Comparison of ENCODE assay signal across 23 cellular contexts in the genomic region with DNA sequence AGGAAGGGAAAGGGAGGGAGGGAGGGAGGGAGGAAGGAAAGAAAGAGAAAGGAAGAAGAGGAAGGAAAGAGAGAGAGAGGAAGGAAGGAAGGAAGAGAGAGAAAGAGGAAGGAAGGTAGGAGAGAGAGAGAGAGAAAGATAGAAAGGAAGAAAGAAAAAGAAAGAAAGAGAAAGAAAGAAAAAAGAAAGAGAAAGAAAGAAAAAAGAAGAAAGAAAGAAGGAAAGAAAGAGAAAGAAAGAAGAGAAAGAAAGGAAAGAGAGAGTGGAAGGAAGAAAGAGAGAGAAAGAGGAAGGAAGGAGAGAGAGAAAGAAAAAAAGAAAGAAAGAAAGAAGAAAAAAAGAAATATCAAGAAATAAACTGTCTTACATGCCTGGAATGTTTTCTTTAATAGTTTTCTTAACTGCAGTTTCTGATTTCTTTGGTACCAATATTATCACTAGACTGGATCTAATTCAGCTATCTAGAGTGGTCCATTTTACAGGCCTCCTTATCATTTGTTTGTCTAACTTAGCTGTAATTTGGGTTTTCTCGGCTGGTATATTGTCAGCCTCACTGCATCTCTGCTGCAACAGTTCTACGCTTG. TPM values are rescaled to one million over a fixed set of nuclear protein-coding genes. Genes with fewer than 3 reads are reported as not detected.
DNase-seq lines count a peak whose midpoint lies in the region; ATAC-seq, FAIRE-seq and TF ChIP-seq lines count a peak whose summit lies in the region.
"Had no signal": no experiment of that assay in that cellular context is flagged by ENCODE, and none has a peak within 500 bp of the region (broad histone marks: within the 10 kb centered on the region; RNA-seq: fewer than 3 reads in every experiment).

No MANE protein-coding gene starts in this region.

- dilution Hi-C loops in IMR-90 (cut with HindIII; ENCODE audit: low sequenced_read_pairs, unreplicated experiment), result no loop called here

- no peak overlapping the region for H2BK120ac ChIP-seq in IMR-90 (ENCODE audit: low read depth, low read length)

- no peak overlapping the region for H3K9ac ChIP-seq in IMR-90 (ENCODE audit: low read depth, low read length)
- no peak overlapping the region for H3K9ac ChIP-seq in astrocyte (ENCODE audit: low read length)

- CTCF ChIA-PET in HEK293 (lab: Yijun Ruan, JAX) (interaction anchor here (0.6 kb wide), 1 partner anchor 218 kb away, joined by 5 read pairs; no protein-coding TSS in a partner anchor), IMR-90 (lab: Yijun Ruan, JAX) (interaction anchor here (0.5 to 0.6 kb wide), 2 partner anchors 8 to 46 kb away, joined by 3 read pairs; no protein-coding TSS in a partner anchor)

- H3K27ac Mint-ChIP-seq in astrocyte (ENCODE audit: unreplicated experiment) (peak overlapping the region; percentile 72), osteocyte (ENCODE audit: unreplicated experiment) (peak overlapping the region; percentile 15)
- H3K27ac Mint-ChIP-seq: CD4-positive, alpha-beta memory T cell had no signal

- no peak overlapping the region for H3K18ac ChIP-seq in IMR-90 (ENCODE audit: low read depth, low read length)

- no peak overlapping the region for H4K8ac ChIP-seq in IMR-90 (ENCODE audit: low read depth in 2 of 2, low read length in 2 of 2)

- H3K36me3 ChIP-seq in HEK293 (ENCODE audit: control insufficient read depth in 2 of 2, insufficient read depth in 1 of 2, low read length in 2 of 2) (no peaks in the 10 kb centered on the region), IMR-90 (ENCODE audit: control insufficient read depth, insufficient read depth, low read length) (no peaks in the 10 kb centered on the region), astrocyte (ENCODE audit: insufficient read depth, low read length) (no peaks in the 10 kb centered on the region)
- H3K36me3 ChIP-seq: HAP-1 had no signal

- H3K9me3 Mint-ChIP-seq in astrocyte (ENCODE audit: unreplicated experiment) (peaks cover 17% of the 10 kb centered on the region), osteocyte (ENCODE audit: unreplicated experiment) (peaks cover 23% of the 10 kb centered on the region)

- WGBS in IMR-90 (ENCODE audit: extremely low coverage in 2 of 2, insufficient read length in 1 of 2), 2 experiments, result no CpG with 5 or more reads among the region's 2 CpGs

- TF ChIP-seq CTCF in HEK293 (tag by site-specific recombination; IDR thresholded peaks at IDR 0.05), result no peak
- TF ChIP-seq CTCF in IMR-90 (conservative IDR thresholded peaks at IDR 0.05; ENCODE audit: low read depth, low read length), result no peak
- no peak for TF ChIP-seq CTCF in astrocyte (IDR thresholded peaks at IDR 0.05; ENCODE audit: insufficient read depth, low read depth, low read length)
- TF ChIP-seq CTCF in osteocyte (IDR thresholded peaks at IDR 0.05), result no peak

- no peak overlapping the region for H3K4ac ChIP-seq in IMR-90 (ENCODE audit: low read depth, low read length)

- H3K23ac ChIP-seq in IMR-90 (ENCODE audit: low read depth, low read length), result 0 out of 2 replicates have a peak overlapping the region, but pooled peaks have one; percentile 15

- no peak for TF ChIP-seq POLR2A in IMR-90 (IDR thresholded peaks at IDR 0.05; ENCODE audit: low read depth, low read length)

- H2AK5ac ChIP-seq in IMR-90 (ENCODE audit: low read depth, low read length), result no peak overlapping the region

- H3K79me1 ChIP-seq in IMR-90 (ENCODE audit: low read depth in 1 of 2, low read length in 2 of 2), result no peaks in the 10 kb centered on the region

- no peaks in the 10 kb centered on the region for H3K9me3 ChIP-seq in HEK293 (ENCODE audit: control insufficient read depth, insufficient read depth, low read depth, low read length)
- peaks cover 14% of the 10 kb centered on the region for H3K9me3 ChIP-seq in IMR-90 (ENCODE audit: control insufficient read depth, insufficient read depth, low read length)
- no peaks in the 10 kb centered on the region for H3K9me3 ChIP-seq in astrocyte (ENCODE audit: insufficient read depth, low read depth, low read length)
- H3K9me3 ChIP-seq: HAP-1 had no signal

- H3K36me3 Mint-ChIP-seq in astrocyte (ENCODE audit: low read depth, unreplicated experiment) (no peaks in the 10 kb centered on the region), osteocyte (ENCODE audit: unreplicated experiment) (peaks cover 4% of the 10 kb centered on the region)

- H3K79me2 ChIP-seq in astrocyte (ENCODE audit: insufficient read depth, low read length), result no peaks in the 10 kb centered on the region

- no peak for FAIRE-seq in astrocyte (lab: Jason Lieb, UNC)
- FAIRE-seq: A549, GM12891, GM18507, H54 had no signal

- DNase-seq in IMR-90 (no peak), astrocyte (ENCODE audit: low read depth) (no peak), osteocyte (ENCODE audit: extremely low spot score, unreplicated experiment) (no peak), posterior vena cava (ENCODE audit: low spot score) (no peak), AG08395 (ENCODE audit: low spot score) (no peak), caudate nucleus (lab: John Stamatoyannopoulos, UW) (no peak)
- DNase-seq: 8988T; ACHN; C1 segment of cervical spinal cord; Calu3; CD4-positive, alpha-beta memory T cell; COR-L47; DMS53; DMS79 treated with DMSO at 0.1 percent for 48 hours; GF-D8; GOT3 had no signal

- no peak overlapping the region for H2BK15ac ChIP-seq in IMR-90 (ENCODE audit: low read depth, low read length)

- H3K27me3 Mint-ChIP-seq in astrocyte (ENCODE audit: low read depth, unreplicated experiment) (no peaks in the 10 kb centered on the region), osteocyte (ENCODE audit: unreplicated experiment) (no peaks in the 10 kb centered on the region)

- H3K4me3 ChIP-seq in HEK293 (ENCODE audit: low read depth, low read length) (no peak overlapping the region), IMR-90 (ENCODE audit: insufficient read depth, low read depth, low read length) (no peak overlapping the region), astrocyte (ENCODE audit: insufficient read depth, low read depth, low read length) (no peak overlapping the region)
- H3K4me3 ChIP-seq: A549, HAP-1 had no signal

- H3K4me2 ChIP-seq in IMR-90 (ENCODE audit: low read depth, low read length), result no peak overlapping the region
- H3K4me2 ChIP-seq in astrocyte (ENCODE audit: low read length), result no peak overlapping the region
- H3K4me2 ChIP-seq: A549 had no signal

- intact Hi-C loops in IMR-90 (cut with micrococcal nuclease) (no loop called here), posterior vena cava (cut with DNase I) (no loop called here)

- BruUV-seq in IMR-90 (replicated peaks; lab: Mats Ljungman, UMichigan), result no TSS peak

- POLR2A ChIA-PET in HEK293 (lab: Yijun Ruan, JAX) (no interaction called here), IMR-90 (lab: Charles Lee; ENCODE audit: unreplicated experiment) (no interaction called here)

- H3K4me1 Mint-ChIP-seq in astrocyte (ENCODE audit: low read depth, unreplicated experiment) (peaks cover 10% of the 10 kb centered on the region), osteocyte (ENCODE audit: unreplicated experiment) (peaks cover 30% of the 10 kb centered on the region)
- H3K4me1 Mint-ChIP-seq: CD4-positive, alpha-beta memory T cell had no signal

- H2AK9ac ChIP-seq in IMR-90 (replicated peaks; ENCODE audit: low read depth, low read length, poor library complexity), result no peak overlapping the region

- ATAC-seq in IMR-90 (ENCODE audit: low read depth) (no peak), GM21723 (IDR thresholded peaks at IDR 0.05; ENCODE audit: unreplicated experiment) (no peak)
- ATAC-seq: A549 had no signal

- no peak for TF ChIP-seq RAD21 in IMR-90 (IDR thresholded peaks at IDR 0.05; ENCODE audit: low read length)

- no peak overlapping the region for H3K14ac ChIP-seq in IMR-90 (replicated peaks; ENCODE audit: low read depth, low read length)

- no peak overlapping the region for H3K4me3 Mint-ChIP-seq in astrocyte (ENCODE audit: unreplicated experiment)
- H3K4me3 Mint-ChIP-seq in osteocyte (ENCODE audit: unreplicated experiment), result no peak overlapping the region
- H3K4me3 Mint-ChIP-seq: CD4-positive, alpha-beta memory T cell had no signal

- no peak overlapping the region for H4K91ac ChIP-seq in IMR-90 (ENCODE audit: insufficient read depth, low read depth, low read length)

- H3K4me1 ChIP-seq in HEK293 (ENCODE audit: control insufficient read depth, insufficient read depth, low read length), result peaks cover 2% of the 10 kb centered on the region; the same call in 1 of the 2 replicates
- peaks cover 4% of the 10 kb centered on the region for H3K4me1 ChIP-seq in IMR-90 (ENCODE audit: control insufficient read depth, insufficient read depth, low read length)
- H3K4me1 ChIP-seq in astrocyte (ENCODE audit: insufficient read depth, low read length), result peaks cover 7% of the 10 kb centered on the region
- H3K4me1 ChIP-seq: HAP-1 had no signal

- no peak overlapping the region for H4K5ac ChIP-seq in IMR-90 (ENCODE audit: low read depth, low read length)

- H3K27ac ChIP-seq in HEK293 (ENCODE audit: extremely low read depth, low read depth, low read length), result no peak overlapping the region
- H3K27ac ChIP-seq in IMR-90 (ENCODE audit: insufficient read depth, low read length), result no peak overlapping the region
- H3K27ac ChIP-seq in astrocyte (ENCODE audit: low read depth, low read length), result no peak overlapping the region
- no peak overlapping the region for H3K27ac ChIP-seq in caudate nucleus (ENCODE audit: low read depth, low read length)
- H3K27ac ChIP-seq: A549 had no signal

- H3K56ac ChIP-seq in IMR-90 (ENCODE audit: extremely low read depth, insufficient read depth, low read length), result no peak overlapping the region

- H2BK5ac ChIP-seq in IMR-90 (ENCODE audit: low read depth, low read length, poor library complexity, severe bottlenecking), result no peak overlapping the region

- H2AFZ ChIP-seq in IMR-90 (replicated peaks; ENCODE audit: low read length, poor library complexity), result no peak overlapping the region
- H2AFZ ChIP-seq in astrocyte (ENCODE audit: low read depth, low read length), result no peak overlapping the region

- peaks cover 4% of the 10 kb centered on the region; the same call in 1 of the 2 replicates for H3K9me1 ChIP-seq in IMR-90 (ENCODE audit: insufficient read depth, low read length)

- in situ Hi-C loops in IMR-90 (cut with MboI; ENCODE audit: low sequenced_read_pairs), result no loop called here

- H2BK20ac ChIP-seq in IMR-90 (ENCODE audit: low read depth, low read length), result no peak overlapping the region; the same call in 1 of the 2 replicates

- no peaks in the 10 kb centered on the region for H4K20me1 ChIP-seq in IMR-90 (ENCODE audit: insufficient read depth, low read length)
- no peaks in the 10 kb centered on the region for H4K20me1 ChIP-seq in astrocyte (ENCODE audit: insufficient read depth, low read length)

- no peaks in the 10 kb centered on the region for H3K27me3 ChIP-seq in IMR-90 (ENCODE audit: control insufficient read depth, insufficient read depth, low read length)
- H3K27me3 ChIP-seq in astrocyte (ENCODE audit: insufficient read depth, low read length), result no peaks in the 10 kb centered on the region

TF ChIP-seq in HEK293, 187 proteins besides CTCF, POLR2A, EP300 and RAD21 (continues in another document):
- TF ChIP-seq ZNF600 (tag by site-specific recombination; IDR thresholded peaks at IDR 0.05), result no peak

RNA-seq across cellular contexts. Expression of gene MBOAT2, which starts 59.6 kb away (rescaled TPM):
- total RNA-seq in IMR-90 (2012; rRNA removed) (91.7 and 102 TPM in 2 replicates), astrocyte (54.6 and 58.0 TPM in 2 replicates), osteocyte (94.7 and 101 TPM in 2 replicates), posterior vena cava (10 to 100 TPM in 1 of 2 donors, 1 to 10 TPM in 1; 9.4 to 16.1 TPM)
- 33.0 and 33.9 TPM in 2 replicates for polyA plus RNA-seq in IMR-90 (2012; rRNA removed)
- polyA plus RNA-seq in IMR-90 (2012; cell fraction: cytosol; rRNA removed), result 6.0 and 6.4 TPM in 2 replicates
- 30.6 and 203 TPM in 2 replicates for polyA plus RNA-seq in IMR-90 (2012; cell fraction: nucleus; rRNA removed; ENCODE audit: low replicate concordance)
